15 cellular contexts compared by ENCODE assay signal in genomic region chr13:101301053-101301452, GRCh38.
DNase-seq lines count a peak whose midpoint lies in the region; ATAC-seq and TF ChIP-seq lines count a peak whose summit lies in the region.
"Had no signal": no experiment of that assay in that cellular context is flagged by ENCODE, and none has a peak within 500 bp of the region (broad histone marks: within the 10 kb centered on the region; RNA-seq: fewer than 3 reads in every experiment).

No MANE protein-coding gene starts in this region.

- peak overlapping the region; percentile 28; the same call in 1 of the 3 replicates for H2BK15ac ChIP-seq in IMR-90 (ENCODE audit: low read depth, low read length)

- H2AK9ac ChIP-seq in IMR-90 (replicated peaks; ENCODE audit: low read depth, low read length, poor library complexity): peak overlapping the region; percentile 16

- no peak overlapping the region for H3K4me3 Mint-ChIP-seq in endodermal cell
- no peak overlapping the region for H3K4me3 Mint-ChIP-seq in T-cell
- H3K4me3 Mint-ChIP-seq: CD4-positive, alpha-beta T cell had no signal

- DNase-seq in H7 (peak; percentile 10), IMR-90 (no peak), endodermal cell (peak; percentile 57), sciatic nerve (ENCODE audit: low spot score) (no peak), NCI-H2029 (lab: John Stamatoyannopoulos, UW) (no peak), NOMO-1 treated with dmso at 0.1 percent for 144 hours (lab: John Stamatoyannopoulos, UW; ENCODE audit: unreplicated experiment) (no peak), T-cell (no peak)
- DNase-seq: ACHN; CD4-positive, alpha-beta T cell; DMS153; DMS79; GF-D8 had no signal

- no peak for TF ChIP-seq POLR2A in IMR-90 (IDR thresholded peaks at IDR 0.05; ENCODE audit: low read depth, low read length)

- H2AFZ ChIP-seq in IMR-90 (replicated peaks; ENCODE audit: low read length, poor library complexity): peak overlapping the region; percentile 51

- no peak for ATAC-seq in IMR-90 (ENCODE audit: low read depth)
- ATAC-seq in sciatic nerve: peak; percentile 18
- no peak for ATAC-seq in T-cell (replicated peaks in 1 of 4)
- ATAC-seq: K562 had no signal

- no peak overlapping the region for H2BK5ac ChIP-seq in IMR-90 (ENCODE audit: low read depth, low read length, poor library complexity, severe bottlenecking)

- no peak overlapping the region for H3K23ac ChIP-seq in IMR-90 (ENCODE audit: low read depth, low read length)

- H3K9me3 Mint-ChIP-seq in endodermal cell (no peaks in the 10 kb centered on the region), T-cell (peaks cover 0 to 2% (median 0%) of the 10 kb centered on the region in 3 donors)
- H3K9me3 Mint-ChIP-seq: CD4-positive, alpha-beta T cell had no signal

- no peaks in the 10 kb centered on the region for H3K4me1 Mint-ChIP-seq in endodermal cell
- H3K4me1 Mint-ChIP-seq in T-cell: no peaks in the 10 kb centered on the region

- no peak overlapping the region; the same call in 1 of the 2 replicates for H2AK5ac ChIP-seq in IMR-90 (ENCODE audit: low read depth, low read length)

- H3K27ac ChIP-seq in IMR-90 (ENCODE audit: insufficient read depth, low read length) (no peak overlapping the region), endodermal cell (ENCODE audit: low read depth, low read length) (no peak overlapping the region)
- H3K27ac ChIP-seq: C4-2B had no signal

- no peaks in the 10 kb centered on the region for H3K36me3 ChIP-seq in H7 (replicated peaks; ENCODE audit: control insufficient read depth, insufficient read depth, low read length)
- H3K36me3 ChIP-seq in IMR-90 (ENCODE audit: control insufficient read depth, insufficient read depth, low read length): no peaks in the 10 kb centered on the region
- H3K36me3 ChIP-seq in endodermal cell (ENCODE audit: control insufficient read depth, insufficient read depth, low read length): no peaks in the 10 kb centered on the region
- H3K36me3 ChIP-seq: HAP-1 had no signal

- in situ Hi-C loops in IMR-90 (cut with MboI; ENCODE audit: low sequenced_read_pairs): no loop called here

- H3K18ac ChIP-seq in IMR-90 (ENCODE audit: low read depth, low read length): no peak overlapping the region

- WGBS in IMR-90 (ENCODE audit: extremely low coverage in 2 of 2, insufficient read length in 1 of 2), 2 experiments: 95% methylated on average over 4 of the region's 8 CpGs; no CpG with 5 or more reads in 1 of the 2 experiments
- WGBS in endodermal cell (ENCODE audit: insufficient coverage in 1 of 2, insufficient read length in 1 of 2), 2 experiments: 93 to 97% methylated on average over 6 to 8 of the region's 8 CpGs

- H3K79me1 ChIP-seq in IMR-90 (ENCODE audit: low read depth in 1 of 2, low read length in 2 of 2): no peaks in the 10 kb centered on the region

- intact Hi-C loops in IMR-90 (cut with micrococcal nuclease) (no loop called here), sciatic nerve (cut with DNase I) (no loop called here)

- no peaks in the 10 kb centered on the region for H4K20me1 ChIP-seq in IMR-90 (ENCODE audit: insufficient read depth, low read length)

- BruUV-seq in IMR-90 (replicated peaks; lab: Mats Ljungman, UMichigan): no TSS peak

- H3K9ac ChIP-seq in IMR-90 (ENCODE audit: low read depth, low read length) (no peak overlapping the region), endodermal cell (ENCODE audit: extremely low read depth, low read length, poor library complexity, severe bottlenecking) (no peak overlapping the region)

- dilution Hi-C loops in IMR-90 (cut with HindIII; ENCODE audit: low sequenced_read_pairs, unreplicated experiment): no loop called here

- H3K4me1 ChIP-seq in IMR-90 (ENCODE audit: control insufficient read depth, insufficient read depth, low read length) (no peaks in the 10 kb centered on the region), endodermal cell (ENCODE audit: control insufficient read depth, insufficient read depth, low read length) (no peaks in the 10 kb centered on the region)
- H3K4me1 ChIP-seq: HAP-1 had no signal

- no peaks in the 10 kb centered on the region for H3K27me3 ChIP-seq in H7 (ENCODE audit: control insufficient read depth, insufficient read depth, low read length)
- no peaks in the 10 kb centered on the region for H3K27me3 ChIP-seq in IMR-90 (ENCODE audit: control insufficient read depth, insufficient read depth, low read length)
- H3K27me3 ChIP-seq in endodermal cell (ENCODE audit: control insufficient read depth, insufficient read depth, low read length, poor library complexity, severe bottlenecking): no peaks in the 10 kb centered on the region

- no peaks in the 10 kb centered on the region for H3K9me3 ChIP-seq in IMR-90 (ENCODE audit: control insufficient read depth, insufficient read depth, low read length)
- H3K9me3 ChIP-seq in endodermal cell (ENCODE audit: control insufficient read depth, low read length): no peaks in the 10 kb centered on the region
- H3K9me3 ChIP-seq: HAP-1 had no signal

- CTCF ChIA-PET in IMR-90 (lab: Yijun Ruan, JAX) (no interaction called here), T-cell (lab: Charles Lee) (interaction anchor here in 1 of 2 donors (0.7 kb wide), 1 partner anchor 8 kb away, joined by 3 read pairs; no protein-coding TSS in a partner anchor)

- no peak overlapping the region for H3K4me3 ChIP-seq in H7 (ENCODE audit: insufficient read depth, low read depth, low read length)
- H3K4me3 ChIP-seq in IMR-90 (ENCODE audit: insufficient read depth, low read depth, low read length): no peak overlapping the region
- no peak overlapping the region for H3K4me3 ChIP-seq in endodermal cell (ENCODE audit: low read length)
- H3K4me3 ChIP-seq: HAP-1, K562 had no signal

- H4K8ac ChIP-seq in IMR-90 (ENCODE audit: low read depth in 2 of 2, low read length in 2 of 2): no peak overlapping the region

- H3K27me3 Mint-ChIP-seq in endodermal cell (ENCODE audit: insufficient read depth) (no peaks in the 10 kb centered on the region), T-cell (peaks cover 0 to 3% of the 10 kb centered on the region in 2 donors)

- H4K5ac ChIP-seq in IMR-90 (ENCODE audit: low read depth, low read length): no peak overlapping the region

- no peak overlapping the region for H3K14ac ChIP-seq in IMR-90 (replicated peaks; ENCODE audit: low read depth, low read length)

- H3K9me1 ChIP-seq in IMR-90 (ENCODE audit: insufficient read depth, low read length): peaks cover under 1% of the 10 kb centered on the region; the same call in 1 of the 2 replicates

- POLR2A ChIA-PET in IMR-90 (lab: Charles Lee; ENCODE audit: unreplicated experiment) (no interaction called here), T-cell (lab: Charles Lee) (no interaction called here)

- H2BK20ac ChIP-seq in IMR-90 (ENCODE audit: low read depth, low read length): no peak overlapping the region; the same call in 1 of the 2 replicates

- H4K91ac ChIP-seq in IMR-90 (ENCODE audit: insufficient read depth, low read depth, low read length): no peak overlapping the region

- no peak overlapping the region for H3K56ac ChIP-seq in IMR-90 (ENCODE audit: extremely low read depth, insufficient read depth, low read length)

- H3K4ac ChIP-seq in IMR-90 (ENCODE audit: low read depth, low read length): no peak overlapping the region

- no peaks in the 10 kb centered on the region for H3K36me3 Mint-ChIP-seq in endodermal cell (ENCODE audit: low read depth)
- H3K36me3 Mint-ChIP-seq in T-cell: no peaks in the 10 kb centered on the region

- no peak overlapping the region for H3K27ac Mint-ChIP-seq in endodermal cell
- H3K27ac Mint-ChIP-seq in T-cell: no peak overlapping the region
- H3K27ac Mint-ChIP-seq: CD4-positive, alpha-beta T cell had no signal

- TF ChIP-seq CTCF in IMR-90 (conservative IDR thresholded peaks at IDR 0.05; ENCODE audit: low read depth, low read length) (no peak), endodermal cell (conservative IDR thresholded peaks at IDR 0.05) (peak; percentile 21)

- H3K4me2 ChIP-seq in IMR-90 (ENCODE audit: low read depth, low read length): no peak overlapping the region

- no peak overlapping the region for H2BK120ac ChIP-seq in IMR-90 (ENCODE audit: low read depth, low read length)

- no peak for TF ChIP-seq RAD21 in IMR-90 (IDR thresholded peaks at IDR 0.05; ENCODE audit: low read length)

TF ChIP-seq in IMR-90, 13 proteins besides CTCF, POLR2A, EP300 and RAD21:
- TF ChIP-seq ELK1 (IDR thresholded peaks at IDR 0.05; ENCODE audit: borderline replicate concordance, low read depth, low read length) (no peak), RCOR1 (IDR thresholded peaks at IDR 0.05; ENCODE audit: insufficient replicate concordance, low read length) (no peak), USF2 (IDR thresholded peaks at IDR 0.05; ENCODE audit: low read depth, low read length) (no peak), CEBPB (IDR thresholded peaks at IDR 0.05; ENCODE audit: low read depth, low read length) (no peak), NFE2L2 (IDR thresholded peaks at IDR 0.05; ENCODE audit: low read depth, low read length) (no peak), MAFK (IDR thresholded peaks at IDR 0.05; ENCODE audit: low read depth, low read length) (no peak), RFX5 (IDR thresholded peaks at IDR 0.05; ENCODE audit: low read depth, low read length) (no peak)

Comparison
In these comparisons a context has a peak if more than half of its experiments do, and no peak if none do; other contexts are left out.
1. DNase-seq: peak in H7 (single experiment) and endodermal cell (single experiment); none in IMR-90 (single experiment), sciatic nerve (single experiment), NCI-H2029 (single experiment), NOMO-1 treated with dmso at 0.1 percent for 144 hours (single experiment) and T-cell (0 of 34).